ENCODE assay signal across 1 cellular context in the genomic region with DNA sequence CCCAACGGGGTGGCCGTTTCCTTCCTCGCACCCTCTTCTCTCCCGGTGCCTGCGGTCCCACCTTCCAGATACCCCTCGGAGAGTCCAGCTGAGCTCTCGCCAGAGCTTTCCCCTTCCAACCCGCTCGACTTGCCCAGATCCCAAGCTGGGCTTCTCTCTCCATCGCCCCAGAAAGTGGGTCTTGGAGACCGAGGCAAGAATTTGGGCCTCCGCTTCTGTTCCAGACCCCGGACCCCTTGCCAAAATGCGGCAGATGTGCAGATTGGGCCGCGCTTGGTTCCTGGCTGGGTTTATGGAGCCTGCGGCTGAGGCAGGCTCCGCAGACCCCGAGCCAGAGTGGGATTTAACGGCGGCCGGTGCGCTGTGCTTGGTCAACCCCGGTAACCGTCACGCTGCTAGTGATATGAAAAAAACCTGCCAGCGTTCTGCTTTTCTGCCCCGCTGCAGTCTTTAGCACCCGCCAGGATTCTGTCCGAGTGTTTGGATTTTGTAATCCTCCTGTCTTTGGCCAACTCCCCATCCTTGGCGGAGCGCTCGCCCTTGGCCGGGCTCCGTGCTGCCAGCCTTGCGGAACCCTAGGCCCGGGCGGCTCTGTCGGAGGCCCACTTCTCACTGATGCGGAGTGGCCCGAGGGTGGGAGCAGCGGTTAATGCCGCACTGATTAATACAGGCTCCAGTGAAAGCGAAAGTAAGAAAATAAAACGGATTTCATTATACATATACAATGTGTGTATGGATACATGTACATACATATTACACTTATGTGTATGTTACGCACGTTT.
A peak's percentile ranks its signal among the peaks of the same experiment; 100 is the strongest.
TF ChIP-seq lines count a peak whose summit lies in the region.

No MANE protein-coding gene starts in this region.

TF ChIP-seq in HEK293, 187 proteins besides CTCF, POLR2A, EP300 and RAD21 (continued from another document and continues in another):
- TF ChIP-seq, protein P1, sequence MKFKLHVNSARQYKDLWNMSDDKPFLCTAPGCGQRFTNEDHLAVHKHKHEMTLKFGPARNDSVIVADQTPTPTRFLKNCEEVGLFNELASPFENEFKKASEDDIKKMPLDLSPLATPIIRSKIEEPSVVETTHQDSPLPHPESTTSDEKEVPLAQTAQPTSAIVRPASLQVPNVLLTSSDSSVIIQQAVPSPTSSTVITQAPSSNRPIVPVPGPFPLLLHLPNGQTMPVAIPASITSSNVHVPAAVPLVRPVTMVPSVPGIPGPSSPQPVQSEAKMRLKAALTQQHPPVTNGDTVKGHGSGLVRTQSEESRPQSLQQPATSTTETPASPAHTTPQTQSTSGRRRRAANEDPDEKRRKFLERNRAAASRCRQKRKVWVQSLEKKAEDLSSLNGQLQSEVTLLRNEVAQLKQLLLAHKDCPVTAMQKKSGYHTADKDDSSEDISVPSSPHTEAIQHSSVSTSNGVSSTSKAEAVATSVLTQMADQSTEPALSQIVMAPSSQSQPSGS (tag by site-specific recombination; IDR thresholded peaks at IDR 0.05; ENCODE audit: low read depth), result peak; percentile 89; the same call in 1 of the 2 replicates
- no peak for TF ChIP-seq YY2 (tag by site-specific recombination; IDR thresholded peaks at IDR 0.05)
- TF ChIP-seq, protein P2, sequence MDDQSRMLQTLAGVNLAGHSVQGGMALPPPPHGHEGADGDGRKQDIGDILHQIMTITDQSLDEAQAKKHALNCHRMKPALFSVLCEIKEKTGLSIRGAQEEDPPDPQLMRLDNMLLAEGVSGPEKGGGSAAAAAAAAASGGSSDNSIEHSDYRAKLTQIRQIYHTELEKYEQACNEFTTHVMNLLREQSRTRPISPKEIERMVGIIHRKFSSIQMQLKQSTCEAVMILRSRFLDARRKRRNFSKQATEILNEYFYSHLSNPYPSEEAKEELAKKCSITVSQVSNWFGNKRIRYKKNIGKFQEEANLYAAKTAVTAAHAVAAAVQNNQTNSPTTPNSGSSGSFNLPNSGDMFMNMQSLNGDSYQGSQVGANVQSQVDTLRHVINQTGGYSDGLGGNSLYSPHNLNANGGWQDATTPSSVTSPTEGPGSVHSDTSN (CRISPR knock-in tag; IDR thresholded peaks at IDR 0.05), result no peak
- no peak for TF ChIP-seq SP3 (tag by site-specific recombination; IDR thresholded peaks at IDR 0.05)
- TF ChIP-seq MYNN (tag by site-specific recombination; IDR thresholded peaks at IDR 0.05; ENCODE audit: borderline replicate concordance), result no peak
- TF ChIP-seq, protein P3, sequence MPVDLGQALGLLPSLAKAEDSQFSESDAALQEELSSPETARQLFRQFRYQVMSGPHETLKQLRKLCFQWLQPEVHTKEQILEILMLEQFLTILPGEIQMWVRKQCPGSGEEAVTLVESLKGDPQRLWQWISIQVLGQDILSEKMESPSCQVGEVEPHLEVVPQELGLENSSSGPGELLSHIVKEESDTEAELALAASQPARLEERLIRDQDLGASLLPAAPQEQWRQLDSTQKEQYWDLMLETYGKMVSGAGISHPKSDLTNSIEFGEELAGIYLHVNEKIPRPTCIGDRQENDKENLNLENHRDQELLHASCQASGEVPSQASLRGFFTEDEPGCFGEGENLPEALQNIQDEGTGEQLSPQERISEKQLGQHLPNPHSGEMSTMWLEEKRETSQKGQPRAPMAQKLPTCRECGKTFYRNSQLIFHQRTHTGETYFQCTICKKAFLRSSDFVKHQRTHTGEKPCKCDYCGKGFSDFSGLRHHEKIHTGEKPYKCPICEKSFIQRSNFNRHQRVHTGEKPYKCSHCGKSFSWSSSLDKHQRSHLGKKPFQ (tag by site-specific recombination; IDR thresholded peaks at IDR 0.05), result no peak
- no peak for TF ChIP-seq ZNF658 (tag by site-specific recombination; IDR thresholded peaks at IDR 0.05)
- no peak for TF ChIP-seq ZNF266 (tag by site-specific recombination; IDR thresholded peaks at IDR 0.05; ENCODE audit: low read depth)
- TF ChIP-seq, protein P4, sequence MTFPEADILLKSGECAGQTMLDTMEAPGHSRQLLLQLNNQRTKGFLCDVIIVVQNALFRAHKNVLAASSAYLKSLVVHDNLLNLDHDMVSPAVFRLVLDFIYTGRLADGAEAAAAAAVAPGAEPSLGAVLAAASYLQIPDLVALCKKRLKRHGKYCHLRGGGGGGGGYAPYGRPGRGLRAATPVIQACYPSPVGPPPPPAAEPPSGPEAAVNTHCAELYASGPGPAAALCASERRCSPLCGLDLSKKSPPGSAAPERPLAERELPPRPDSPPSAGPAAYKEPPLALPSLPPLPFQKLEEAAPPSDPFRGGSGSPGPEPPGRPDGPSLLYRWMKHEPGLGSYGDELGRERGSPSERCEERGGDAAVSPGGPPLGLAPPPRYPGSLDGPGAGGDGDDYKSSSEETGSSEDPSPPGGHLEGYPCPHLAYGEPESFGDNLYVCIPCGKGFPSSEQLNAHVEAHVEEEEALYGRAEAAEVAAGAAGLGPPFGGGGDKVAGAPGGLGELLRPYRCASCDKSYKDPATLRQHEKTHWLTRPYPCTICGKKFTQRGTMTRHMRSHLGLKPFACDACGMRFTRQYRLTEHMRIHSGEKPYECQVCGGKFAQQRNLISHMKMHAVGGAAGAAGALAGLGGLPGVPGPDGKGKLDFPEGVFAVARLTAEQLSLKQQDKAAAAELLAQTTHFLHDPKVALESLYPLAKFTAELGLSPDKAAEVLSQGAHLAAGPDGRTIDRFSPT (tag by site-specific recombination; IDR thresholded peaks at IDR 0.05), result no peak
- TF ChIP-seq, protein P5, sequence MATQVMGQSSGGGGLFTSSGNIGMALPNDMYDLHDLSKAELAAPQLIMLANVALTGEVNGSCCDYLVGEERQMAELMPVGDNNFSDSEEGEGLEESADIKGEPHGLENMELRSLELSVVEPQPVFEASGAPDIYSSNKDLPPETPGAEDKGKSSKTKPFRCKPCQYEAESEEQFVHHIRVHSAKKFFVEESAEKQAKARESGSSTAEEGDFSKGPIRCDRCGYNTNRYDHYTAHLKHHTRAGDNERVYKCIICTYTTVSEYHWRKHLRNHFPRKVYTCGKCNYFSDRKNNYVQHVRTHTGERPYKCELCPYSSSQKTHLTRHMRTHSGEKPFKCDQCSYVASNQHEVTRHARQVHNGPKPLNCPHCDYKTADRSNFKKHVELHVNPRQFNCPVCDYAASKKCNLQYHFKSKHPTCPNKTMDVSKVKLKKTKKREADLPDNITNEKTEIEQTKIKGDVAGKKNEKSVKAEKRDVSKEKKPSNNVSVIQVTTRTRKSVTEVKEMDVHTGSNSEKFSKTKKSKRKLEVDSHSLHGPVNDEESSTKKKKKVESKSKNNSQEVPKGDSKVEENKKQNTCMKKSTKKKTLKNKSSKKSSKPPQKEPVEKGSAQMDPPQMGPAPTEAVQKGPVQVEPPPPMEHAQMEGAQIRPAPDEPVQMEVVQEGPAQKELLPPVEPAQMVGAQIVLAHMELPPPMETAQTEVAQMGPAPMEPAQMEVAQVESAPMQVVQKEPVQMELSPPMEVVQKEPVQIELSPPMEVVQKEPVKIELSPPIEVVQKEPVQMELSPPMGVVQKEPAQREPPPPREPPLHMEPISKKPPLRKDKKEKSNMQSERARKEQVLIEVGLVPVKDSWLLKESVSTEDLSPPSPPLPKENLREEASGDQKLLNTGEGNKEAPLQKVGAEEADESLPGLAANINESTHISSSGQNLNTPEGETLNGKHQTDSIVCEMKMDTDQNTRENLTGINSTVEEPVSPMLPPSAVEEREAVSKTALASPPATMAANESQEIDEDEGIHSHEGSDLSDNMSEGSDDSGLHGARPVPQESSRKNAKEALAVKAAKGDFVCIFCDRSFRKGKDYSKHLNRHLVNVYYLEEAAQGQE (tag by site-specific recombination; IDR thresholded peaks at IDR 0.05), result no peak
- TF ChIP-seq BCL11B (tag by site-specific recombination; IDR thresholded peaks at IDR 0.05; ENCODE audit: low read depth), result no peak
- no peak for TF ChIP-seq ZNF248 (tag by site-specific recombination; IDR thresholded peaks at IDR 0.05)
- TF ChIP-seq, protein P6, sequence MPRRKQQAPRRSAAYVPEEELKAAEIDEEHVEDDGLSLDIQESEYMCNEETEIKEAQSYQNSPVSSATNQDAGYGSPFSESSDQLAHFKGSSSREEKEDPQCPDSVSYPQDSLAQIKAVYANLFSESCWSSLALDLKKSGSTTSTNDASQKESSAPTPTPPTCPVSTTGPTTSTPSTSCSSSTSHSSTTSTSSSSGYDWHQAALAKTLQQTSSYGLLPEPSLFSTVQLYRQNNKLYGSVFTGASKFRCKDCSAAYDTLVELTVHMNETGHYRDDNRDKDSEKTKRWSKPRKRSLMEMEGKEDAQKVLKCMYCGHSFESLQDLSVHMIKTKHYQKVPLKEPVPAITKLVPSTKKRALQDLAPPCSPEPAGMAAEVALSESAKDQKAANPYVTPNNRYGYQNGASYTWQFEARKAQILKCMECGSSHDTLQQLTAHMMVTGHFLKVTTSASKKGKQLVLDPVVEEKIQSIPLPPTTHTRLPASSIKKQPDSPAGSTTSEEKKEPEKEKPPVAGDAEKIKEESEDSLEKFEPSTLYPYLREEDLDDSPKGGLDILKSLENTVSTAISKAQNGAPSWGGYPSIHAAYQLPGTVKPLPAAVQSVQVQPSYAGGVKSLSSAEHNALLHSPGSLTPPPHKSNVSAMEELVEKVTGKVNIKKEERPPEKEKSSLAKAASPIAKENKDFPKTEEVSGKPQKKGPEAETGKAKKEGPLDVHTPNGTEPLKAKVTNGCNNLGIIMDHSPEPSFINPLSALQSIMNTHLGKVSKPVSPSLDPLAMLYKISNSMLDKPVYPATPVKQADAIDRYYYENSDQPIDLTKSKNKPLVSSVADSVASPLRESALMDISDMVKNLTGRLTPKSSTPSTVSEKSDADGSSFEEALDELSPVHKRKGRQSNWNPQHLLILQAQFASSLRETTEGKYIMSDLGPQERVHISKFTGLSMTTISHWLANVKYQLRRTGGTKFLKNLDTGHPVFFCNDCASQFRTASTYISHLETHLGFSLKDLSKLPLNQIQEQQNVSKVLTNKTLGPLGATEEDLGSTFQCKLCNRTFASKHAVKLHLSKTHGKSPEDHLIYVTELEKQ (tag by site-specific recombination; IDR thresholded peaks at IDR 0.05; ENCODE audit: borderline replicate concordance), result no peak
- TF ChIP-seq GLIS2 (tag by site-specific recombination; IDR thresholded peaks at IDR 0.05), result peak; percentile 34; the same call in 1 of the 2 replicates
- no peak for TF ChIP-seq ZNF146 (tag by site-specific recombination; IDR thresholded peaks at IDR 0.05)
- no peak for TF ChIP-seq MZF1 (tag by site-specific recombination; IDR thresholded peaks at IDR 0.05; ENCODE audit: borderline replicate concordance)
- TF ChIP-seq ZNF157 (tag by site-specific recombination; IDR thresholded peaks at IDR 0.05), result no peak
- no peak for TF ChIP-seq GLI4 (tag by site-specific recombination; IDR thresholded peaks at IDR 0.05)
- no peak for TF ChIP-seq GLI2 (tag by site-specific recombination; IDR thresholded peaks at IDR 0.05; ENCODE audit: borderline replicate concordance, low read depth)
- TF ChIP-seq ZNF830 (tag by site-specific recombination; IDR thresholded peaks at IDR 0.05; ENCODE audit: low read depth), result no peak
- TF ChIP-seq, protein P7, sequence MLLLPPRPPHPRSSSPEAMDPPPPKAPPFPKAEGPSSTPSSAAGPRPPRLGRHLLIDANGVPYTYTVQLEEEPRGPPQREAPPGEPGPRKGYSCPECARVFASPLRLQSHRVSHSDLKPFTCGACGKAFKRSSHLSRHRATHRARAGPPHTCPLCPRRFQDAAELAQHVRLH (tag by site-specific recombination; IDR thresholded peaks at IDR 0.05), result no peak
- TF ChIP-seq ZNF600 (tag by site-specific recombination; IDR thresholded peaks at IDR 0.05), result peak; percentile 73
- TF ChIP-seq, protein P8, sequence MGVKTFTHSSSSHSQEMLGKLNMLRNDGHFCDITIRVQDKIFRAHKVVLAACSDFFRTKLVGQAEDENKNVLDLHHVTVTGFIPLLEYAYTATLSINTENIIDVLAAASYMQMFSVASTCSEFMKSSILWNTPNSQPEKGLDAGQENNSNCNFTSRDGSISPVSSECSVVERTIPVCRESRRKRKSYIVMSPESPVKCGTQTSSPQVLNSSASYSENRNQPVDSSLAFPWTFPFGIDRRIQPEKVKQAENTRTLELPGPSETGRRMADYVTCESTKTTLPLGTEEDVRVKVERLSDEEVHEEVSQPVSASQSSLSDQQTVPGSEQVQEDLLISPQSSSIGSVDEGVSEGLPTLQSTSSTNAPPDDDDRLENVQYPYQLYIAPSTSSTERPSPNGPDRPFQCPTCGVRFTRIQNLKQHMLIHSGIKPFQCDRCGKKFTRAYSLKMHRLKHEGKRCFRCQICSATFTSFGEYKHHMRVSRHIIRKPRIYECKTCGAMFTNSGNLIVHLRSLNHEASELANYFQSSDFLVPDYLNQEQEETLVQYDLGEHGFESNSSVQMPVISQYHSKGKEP (tag by site-specific recombination; IDR thresholded peaks at IDR 0.05), result no peak
- TF ChIP-seq HOXA7 (CRISPR knock-in tag; IDR thresholded peaks at IDR 0.05; ENCODE audit: borderline replicate concordance), result no peak
- TF ChIP-seq, protein P9, sequence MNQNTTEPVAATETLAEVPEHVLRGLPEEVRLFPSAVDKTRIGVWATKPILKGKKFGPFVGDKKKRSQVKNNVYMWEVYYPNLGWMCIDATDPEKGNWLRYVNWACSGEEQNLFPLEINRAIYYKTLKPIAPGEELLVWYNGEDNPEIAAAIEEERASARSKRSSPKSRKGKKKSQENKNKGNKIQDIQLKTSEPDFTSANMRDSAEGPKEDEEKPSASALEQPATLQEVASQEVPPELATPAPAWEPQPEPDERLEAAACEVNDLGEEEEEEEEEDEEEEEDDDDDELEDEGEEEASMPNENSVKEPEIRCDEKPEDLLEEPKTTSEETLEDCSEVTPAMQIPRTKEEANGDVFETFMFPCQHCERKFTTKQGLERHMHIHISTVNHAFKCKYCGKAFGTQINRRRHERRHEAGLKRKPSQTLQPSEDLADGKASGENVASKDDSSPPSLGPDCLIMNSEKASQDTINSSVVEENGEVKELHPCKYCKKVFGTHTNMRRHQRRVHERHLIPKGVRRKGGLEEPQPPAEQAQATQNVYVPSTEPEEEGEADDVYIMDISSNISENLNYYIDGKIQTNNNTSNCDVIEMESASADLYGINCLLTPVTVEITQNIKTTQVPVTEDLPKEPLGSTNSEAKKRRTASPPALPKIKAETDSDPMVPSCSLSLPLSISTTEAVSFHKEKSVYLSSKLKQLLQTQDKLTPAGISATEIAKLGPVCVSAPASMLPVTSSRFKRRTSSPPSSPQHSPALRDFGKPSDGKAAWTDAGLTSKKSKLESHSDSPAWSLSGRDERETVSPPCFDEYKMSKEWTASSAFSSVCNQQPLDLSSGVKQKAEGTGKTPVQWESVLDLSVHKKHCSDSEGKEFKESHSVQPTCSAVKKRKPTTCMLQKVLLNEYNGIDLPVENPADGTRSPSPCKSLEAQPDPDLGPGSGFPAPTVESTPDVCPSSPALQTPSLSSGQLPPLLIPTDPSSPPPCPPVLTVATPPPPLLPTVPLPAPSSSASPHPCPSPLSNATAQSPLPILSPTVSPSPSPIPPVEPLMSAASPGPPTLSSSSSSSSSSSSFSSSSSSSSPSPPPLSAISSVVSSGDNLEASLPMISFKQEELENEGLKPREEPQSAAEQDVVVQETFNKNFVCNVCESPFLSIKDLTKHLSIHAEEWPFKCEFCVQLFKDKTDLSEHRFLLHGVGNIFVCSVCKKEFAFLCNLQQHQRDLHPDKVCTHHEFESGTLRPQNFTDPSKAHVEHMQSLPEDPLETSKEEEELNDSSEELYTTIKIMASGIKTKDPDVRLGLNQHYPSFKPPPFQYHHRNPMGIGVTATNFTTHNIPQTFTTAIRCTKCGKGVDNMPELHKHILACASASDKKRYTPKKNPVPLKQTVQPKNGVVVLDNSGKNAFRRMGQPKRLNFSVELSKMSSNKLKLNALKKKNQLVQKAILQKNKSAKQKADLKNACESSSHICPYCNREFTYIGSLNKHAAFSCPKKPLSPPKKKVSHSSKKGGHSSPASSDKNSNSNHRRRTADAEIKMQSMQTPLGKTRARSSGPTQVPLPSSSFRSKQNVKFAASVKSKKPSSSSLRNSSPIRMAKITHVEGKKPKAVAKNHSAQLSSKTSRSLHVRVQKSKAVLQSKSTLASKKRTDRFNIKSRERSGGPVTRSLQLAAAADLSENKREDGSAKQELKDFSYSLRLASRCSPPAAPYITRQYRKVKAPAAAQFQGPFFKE (tag by site-specific recombination; IDR thresholded peaks at IDR 0.05; ENCODE audit: borderline replicate concordance), result no peak
- TF ChIP-seq SCRT2 (tag by site-specific recombination; IDR thresholded peaks at IDR 0.05), result no peak
